Comparison of ENCODE assay signal across 17 cellular contexts in genomic region chr11:63764201-63764711, GRCh38. TPM values are rescaled to one million over a fixed set of nuclear protein-coding genes. Genes with fewer than 3 reads are reported as not detected.
DNase-seq lines count a peak whose midpoint lies in the region; FAIRE-seq and TF ChIP-seq lines count a peak whose summit lies in the region.
"Had no signal": no experiment of that assay in that cellular context is flagged by ENCODE, and none has a peak within 500 bp of the region (broad histone marks: within the 10 kb centered on the region; RNA-seq: fewer than 3 reads in every experiment).

No MANE protein-coding gene starts in this region.

- peaks cover 7 to 19% of the 10 kb centered on the region in 2 donors for H3K4me1 ChIP-seq in kidney (ENCODE audit: control insufficient read depth in 1 of 2, insufficient read depth in 1 of 2, low read depth in 1 of 2, low read length in 2 of 2)

- no peaks in the 10 kb centered on the region for H3K9me3 Mint-ChIP-seq in T-helper 2 cell treated with Interferon-gamma antibody and Interleukin-4, amounts not matched to agents 5 μg/mL and 100 μg/mL, for 36 hours
- H3K9me3 Mint-ChIP-seq: type B pancreatic cell had no signal

- no peak for FAIRE-seq in kidney (lab: Jason Lieb, UNC)

- H3K9ac ChIP-seq in kidney (ENCODE audit: low read length in 2 of 2): no peak overlapping the region

- H3K9me3 ChIP-seq in kidney (ENCODE audit: control insufficient read depth in 1 of 2, low read length in 2 of 2): no peaks in the 10 kb centered on the region

- no peak for TF ChIP-seq CTCF in GM13976 (IDR thresholded peaks at IDR 0.05; ENCODE audit: borderline replicate concordance, control extremely low read depth, extremely low read depth, insufficient read depth, missing control alignments)
- TF ChIP-seq CTCF in coronary artery (IDR thresholded peaks at IDR 0.05): no peak
- no peak for TF ChIP-seq CTCF in kidney (IDR thresholded peaks at IDR 0.05; ENCODE audit: borderline replicate concordance, extremely low read depth, insufficient read depth)

- peaks cover 2% of the 10 kb centered on the region for H3K36me3 Mint-ChIP-seq in T-helper 2 cell treated with Interferon-gamma antibody and Interleukin-4, amounts not matched to agents 5 μg/mL and 100 μg/mL, for 36 hours (ENCODE audit: low read depth)

- DNase-seq in GM13976 (ENCODE audit: low spot score) (peak; percentile 34), coronary artery (ENCODE audit: low spot score) (no peak), kidney (peak; percentile 75), retina (peak; percentile 70), SIG-M5 treated with dmso at 0.1 percent for 504 hours (lab: John Stamatoyannopoulos, UW; ENCODE audit: unreplicated experiment) (no peak)
- no peak for DNase-seq in activated naive CD4-positive, alpha-beta T cell (lab: John Stamatoyannopoulos, UW)
- no peak for DNase-seq in T-helper 2 cell treated with Interferon-gamma antibody and Interleukin-4, amounts not matched to agents 5 μg/mL and 100 μg/mL, for 36 hours (ENCODE audit: low spot score)
- no peak for DNase-seq in activated naive CD4-positive, alpha-beta T cell treated with anti-CD3 and anti-CD28 coated beads, Interleukin-2, amount 50 U/mL, for 16 hours
- DNase-seq: activated CD4-positive, alpha-beta T cell treated with anti-CD3 and anti-CD28 coated beads, Interleukin-2, amount 50 U/mL, for 1 hour; activated T-cell treated with anti-CD3 and anti-CD28 coated beads, Interleukin-2, amount 50 U/mL, for 48 hours; amniotic stem cell; cortex of kidney; KG1; NCI-H146; NCI-H524; T-helper 9 cell had no signal

- peaks cover 0 to 2% of the 10 kb centered on the region in 2 donors for H3K36me3 ChIP-seq in kidney (ENCODE audit: control insufficient read depth in 1 of 2, insufficient read depth in 2 of 2, low read length in 2 of 2)

- H3K27ac Mint-ChIP-seq in T-helper 2 cell treated with Interferon-gamma antibody and Interleukin-4, amounts not matched to agents 5 μg/mL and 100 μg/mL, for 36 hours: no peak overlapping the region
- H3K27ac Mint-ChIP-seq: type B pancreatic cell had no signal

- peak overlapping the region; percentile 66 for H3K4me3 ChIP-seq in coronary artery
- H3K4me3 ChIP-seq in kidney (ENCODE audit: low read length in 2 of 2): no peak overlapping the region

- H3K4me1 Mint-ChIP-seq in T-helper 2 cell treated with Interferon-gamma antibody and Interleukin-4, amounts not matched to agents 5 μg/mL and 100 μg/mL, for 36 hours (ENCODE audit: low read depth): peaks cover 7% of the 10 kb centered on the region

- peak overlapping the region; percentile 20 to 74 for H3K27ac ChIP-seq in coronary artery
- H3K27ac ChIP-seq in kidney (ENCODE audit: low read depth in 2 of 2, low read length in 2 of 2): peak overlapping the region; percentile 26 to 67

- in situ Hi-C loops in GM13976 (cut with MboI; ENCODE audit: low sequenced_read_pairs, unreplicated experiment): no loop called here

- H3K4me3 Mint-ChIP-seq in T-helper 2 cell treated with Interferon-gamma antibody and Interleukin-4, amounts not matched to agents 5 μg/mL and 100 μg/mL, for 36 hours: no peak overlapping the region
- H3K4me3 Mint-ChIP-seq: type B pancreatic cell had no signal

- peaks cover 6% of the 10 kb centered on the region for H3K27me3 Mint-ChIP-seq in T-helper 2 cell treated with Interferon-gamma antibody and Interleukin-4, amounts not matched to agents 5 μg/mL and 100 μg/mL, for 36 hours (ENCODE audit: low read depth)

- intact Hi-C loops in kidney (cut with DNase I): no loop called here

RNA-seq across cellular contexts. Expression of gene ZFTA, which starts 4.3 kb away (rescaled TPM):
- 14.4 TPM for total RNA-seq in kidney
- 10.8 TPM for polyA plus RNA-seq in kidney (ENCODE audit: insufficient read depth, low read depth, low replicate concordance)

RNA-seq across cellular contexts. Expression of gene SPINDOC, which starts 49.0 kb away (rescaled TPM):
- total RNA-seq in kidney: 10.9 TPM
- 14.2 TPM for polyA plus RNA-seq in kidney (ENCODE audit: insufficient read depth, low read depth, low replicate concordance)

Comparison
In these comparisons a context has a peak if more than half of its experiments do, and no peak if none do; other contexts are left out.
1. DNase-seq: peak in GM13976 (single experiment), kidney (single experiment) and retina (single experiment); none in coronary artery (single experiment), activated naive CD4-positive, alpha-beta T cell (0 of 4), SIG-M5 treated with dmso at 0.1 percent for 504 hours (single experiment), T-helper 2 cell treated with Interferon-gamma antibody and Interleukin-4, amounts not matched to agents 5 μg/mL and 100 μg/mL, for 36 hours (single experiment) and activated naive CD4-positive, alpha-beta T cell treated with anti-CD3 and anti-CD28 coated beads, Interleukin-2, amount 50 U/mL, for 16 hours (single experiment).